ENCODE assay signal across 19 cellular contexts in the genomic region with DNA sequence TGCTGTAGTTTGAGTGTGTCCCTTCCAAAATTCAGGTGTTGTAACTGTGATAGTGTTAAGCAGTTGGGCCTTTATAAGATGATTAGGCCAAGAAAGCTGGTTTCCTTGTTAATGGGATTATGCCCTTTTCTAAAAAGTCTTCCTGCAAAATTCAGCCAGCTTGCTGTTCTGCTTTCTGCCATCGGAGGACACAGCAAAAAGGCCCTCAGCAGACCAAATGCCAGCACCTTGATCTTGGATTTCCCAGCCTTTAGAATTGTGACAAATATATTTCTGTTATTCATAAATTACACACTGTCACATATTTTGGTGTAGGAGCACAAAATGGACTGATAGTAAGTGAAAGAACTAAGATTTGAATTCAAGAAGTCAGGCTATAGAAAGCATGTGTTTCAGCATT.
DNase-seq lines count a peak whose midpoint lies in the region; ATAC-seq, FAIRE-seq and TF ChIP-seq lines count a peak whose summit lies in the region.
"Had no signal": no experiment of that assay in that cellular context is flagged by ENCODE, and none has a peak within 500 bp of the region (broad histone marks: within the 10 kb centered on the region; RNA-seq: fewer than 3 reads in every experiment).

No MANE protein-coding gene starts in this region.

- H3T11ph ChIP-seq in H9 (ENCODE audit: low read length), result no peak overlapping the region

- no peak overlapping the region for H2BK20ac ChIP-seq in H9 (ENCODE audit: low read depth, low read length, poor library complexity, severe bottlenecking)

- no peak overlapping the region for H3K56ac ChIP-seq in H9 (ENCODE audit: insufficient read length, low read depth, low read length)

- H4K5ac ChIP-seq in H9 (ENCODE audit: insufficient read length, low read depth, low read length), result no peak overlapping the region

- no peak overlapping the region for H3K23ac ChIP-seq in H9 (ENCODE audit: insufficient read length, low read depth, low read length)

- CTCF ChIA-PET in activated CD4-positive, alpha-beta T cell treated with anti-CD3 and anti-CD28 coated beads, Interleukin-2, amount 10 ng/mL, durations not matched to agents 7 days and 5 days (lab: Charles Lee), result interaction anchor here (0.6 kb wide), 1 partner anchor 1316 kb away, joined by 8 read pairs; no protein-coding TSS in a partner anchor

- H3K4me1 Mint-ChIP-seq in H9 (no peaks in the 10 kb centered on the region), endodermal cell (peaks cover 3% of the 10 kb centered on the region)
- H3K4me1 Mint-ChIP-seq in activated CD4-positive, alpha-beta T cell treated with anti-CD3 and anti-CD28 coated beads, Interleukin-2, amount 10 ng/mL, durations not matched to agents 7 days and 5 days, result no peaks in the 10 kb centered on the region
- H3K4me1 Mint-ChIP-seq: CD14-positive monocyte; CD4-positive, alpha-beta memory T cell had no signal

- no peaks in the 10 kb centered on the region; a peak in 1 of 5 replicates for H3K9me3 Mint-ChIP-seq in H9
- peaks cover 8% of the 10 kb centered on the region for H3K9me3 Mint-ChIP-seq in endodermal cell
- peaks cover 9% of the 10 kb centered on the region for H3K9me3 Mint-ChIP-seq in activated CD4-positive, alpha-beta T cell treated with anti-CD3 and anti-CD28 coated beads, Interleukin-2, amount 10 ng/mL, durations not matched to agents 7 days and 5 days

- no peak overlapping the region for H3K27ac Mint-ChIP-seq in H9
- H3K27ac Mint-ChIP-seq in endodermal cell, result no peak overlapping the region
- H3K27ac Mint-ChIP-seq in activated CD4-positive, alpha-beta T cell treated with anti-CD3 and anti-CD28 coated beads, Interleukin-2, amount 10 ng/mL, durations not matched to agents 7 days and 5 days, result no peak overlapping the region
- H3K27ac Mint-ChIP-seq: CD14-positive monocyte; CD4-positive, alpha-beta memory T cell had no signal

- no peak overlapping the region for H3K18ac ChIP-seq in H9 (ENCODE audit: insufficient read length, low read depth, low read length)

- no peak overlapping the region for H3K4me3 Mint-ChIP-seq in H9
- H3K4me3 Mint-ChIP-seq in endodermal cell, result no peak overlapping the region
- H3K4me3 Mint-ChIP-seq in activated CD4-positive, alpha-beta T cell treated with anti-CD3 and anti-CD28 coated beads, Interleukin-2, amount 10 ng/mL, durations not matched to agents 7 days and 5 days, result no peak overlapping the region
- H3K4me3 Mint-ChIP-seq: CD14-positive monocyte; CD4-positive, alpha-beta memory T cell had no signal

- H3K4ac ChIP-seq in H9 (ENCODE audit: low read depth, low read length), result no peak overlapping the region

- TF ChIP-seq CTCF in H9 (conservative IDR thresholded peaks at IDR 0.05), result peak; percentile 38
- TF ChIP-seq CTCF in endodermal cell (conservative IDR thresholded peaks at IDR 0.05), result peak; percentile 55

- H4K20me1 ChIP-seq in H9 (ENCODE audit: control insufficient read depth, insufficient read depth, insufficient read length), result no peaks in the 10 kb centered on the region
- H4K20me1 ChIP-seq: BLaER1 had no signal

- no peak overlapping the region for H3K4me2 ChIP-seq in H9 (ENCODE audit: insufficient read depth, insufficient read length, low read length)
- H3K4me2 ChIP-seq: BLaER1 had no signal

- no peak overlapping the region for H2AK5ac ChIP-seq in H9 (ENCODE audit: insufficient read length, low read length)

- H3K14ac ChIP-seq in H9 (ENCODE audit: insufficient read depth, low read length), result no peak overlapping the region

- H3K36me3 Mint-ChIP-seq in H9 (ENCODE audit: insufficient read depth in 1 of 3, low read depth in 3 of 3) (peaks cover 0 to 4% (median 0%) of the 10 kb centered on the region in 3 experiments; a peak in 2 of 7 replicates), endodermal cell (ENCODE audit: low read depth) (no peaks in the 10 kb centered on the region)
- H3K36me3 Mint-ChIP-seq in activated CD4-positive, alpha-beta T cell treated with anti-CD3 and anti-CD28 coated beads, Interleukin-2, amount 10 ng/mL, durations not matched to agents 7 days and 5 days (ENCODE audit: low read depth), result no peaks in the 10 kb centered on the region
- H3K36me3 Mint-ChIP-seq: CD14-positive monocyte; CD4-positive, alpha-beta memory T cell had no signal

- H2BK120ac ChIP-seq in H9 (ENCODE audit: low read depth, low read length, poor library complexity, severe bottlenecking), result no peak overlapping the region

- no peak overlapping the region for H2AFZ ChIP-seq in H9 (ENCODE audit: low read length)
- H2AFZ ChIP-seq: GM23248 had no signal

- no peaks in the 10 kb centered on the region for H3K79me2 ChIP-seq in H9 (ENCODE audit: insufficient read depth, low read length)

- H4K91ac ChIP-seq in H9 (ENCODE audit: insufficient read length, low read depth, low read length), result no peak overlapping the region

- TF ChIP-seq POLR2A in H54 (IDR thresholded peaks at IDR 0.05; ENCODE audit: low read depth, low read length), result no peak

- WGBS in H9 (ENCODE audit: extremely low coverage, insufficient read length, low lambda C conversion rate), result no CpG with 5 or more reads among the region's 1 CpG
- 86 to 92% methylated on average over 1 of the region's 1 CpG for WGBS in endodermal cell (ENCODE audit: insufficient coverage in 1 of 2, insufficient read length in 1 of 2), 2 experiments

- H3K27me3 Mint-ChIP-seq in H9 (ENCODE audit: low read depth) (no peaks in the 10 kb centered on the region), endodermal cell (ENCODE audit: insufficient read depth) (no peaks in the 10 kb centered on the region)
- H3K27me3 Mint-ChIP-seq in activated CD4-positive, alpha-beta T cell treated with anti-CD3 and anti-CD28 coated beads, Interleukin-2, amount 10 ng/mL, durations not matched to agents 7 days and 5 days, result no peaks in the 10 kb centered on the region
- H3K27me3 Mint-ChIP-seq: CD4-positive, alpha-beta memory T cell had no signal

- ATAC-seq in HG02981 (IDR thresholded peaks at IDR 0.05; ENCODE audit: unreplicated experiment) (no peak), GM21381 (IDR thresholded peaks at IDR 0.05; ENCODE audit: unreplicated experiment) (no peak)
- ATAC-seq: GM12878 had no signal

- H3K27ac ChIP-seq in H9 (ENCODE audit: insufficient read length, low read depth, low read length) (no peak overlapping the region), endodermal cell (ENCODE audit: low read depth, low read length) (no peak overlapping the region)
- H3K27ac ChIP-seq: BLaER1, GM23248, HL-60 had no signal

- H4K8ac ChIP-seq in H9 (replicated peaks; ENCODE audit: insufficient read length, low read depth, low read length), result no peak overlapping the region

- H3K79me1 ChIP-seq in H9 (ENCODE audit: insufficient read depth, low read depth, low read length, poor library complexity, severe bottlenecking), result no peaks in the 10 kb centered on the region

- DNase-seq in H9, result no peak
- peak; percentile 92 for DNase-seq in NCI-H82 (lab: John Stamatoyannopoulos, UW)
- no peak for DNase-seq in endodermal cell
- DNase-seq in H54 (ENCODE audit: insufficient read length, low spot score), result no peak
- no peak for DNase-seq in activated CD4-positive, alpha-beta T cell treated with anti-CD3 and anti-CD28 coated beads, Interleukin-2, amount 10 ng/mL, durations not matched to agents 7 days and 5 days
- DNase-seq: 8988T; CD4-positive, alpha-beta memory T cell; DMS53; DND-41; EL; GM23248 had no signal

- H3K4me1 ChIP-seq in H9 (ENCODE audit: insufficient read depth, low read length) (no peaks in the 10 kb centered on the region), endodermal cell (ENCODE audit: control insufficient read depth, insufficient read depth, low read length) (no peaks in the 10 kb centered on the region)
- H3K4me1 ChIP-seq: BLaER1, HAP-1 had no signal

- H3K9me3 ChIP-seq in H9 (ENCODE audit: control insufficient read depth, low read depth, low read length) (no peaks in the 10 kb centered on the region), endodermal cell (ENCODE audit: control insufficient read depth, low read length) (no peaks in the 10 kb centered on the region)
- H3K9me3 ChIP-seq: BLaER1, HAP-1 had no signal

- FAIRE-seq in H54 (lab: Jason Lieb, UNC), result no peak
- FAIRE-seq: GM12878, GM19239 had no signal

- POLR2A ChIA-PET in activated CD4-positive, alpha-beta T cell treated with anti-CD3 and anti-CD28 coated beads, Interleukin-2, amount 10 ng/mL, durations not matched to agents 7 days and 5 days (lab: Charles Lee), result no interaction called here

- no peak overlapping the region for H2BK12ac ChIP-seq in H9 (ENCODE audit: insufficient read length, low read depth, low read length)

- no peaks in the 10 kb centered on the region for H3K27me3 ChIP-seq in H9 (ENCODE audit: insufficient read depth, low read length)
- H3K27me3 ChIP-seq in endodermal cell (ENCODE audit: control insufficient read depth, insufficient read depth, low read length, poor library complexity, severe bottlenecking), result no peaks in the 10 kb centered on the region
- H3K27me3 ChIP-seq: BLaER1 had no signal

- H2BK5ac ChIP-seq in H9 (ENCODE audit: insufficient read length, low read length), result no peak overlapping the region

- no peak overlapping the region for H3K4me3 ChIP-seq in endodermal cell (ENCODE audit: low read length)
- H3K4me3 ChIP-seq: BLaER1, GM12878, GM23248, HAP-1 had no signal

- no peak overlapping the region for H2BK15ac ChIP-seq in H9 (ENCODE audit: low read depth, low read length)

- no peaks in the 10 kb centered on the region for H3K23me2 ChIP-seq in H9 (ENCODE audit: insufficient read length, low read depth, low read length, poor library complexity, severe bottlenecking)

- no peaks in the 10 kb centered on the region for H3K36me3 ChIP-seq in endodermal cell (ENCODE audit: control insufficient read depth, insufficient read depth, low read length)
- H3K36me3 ChIP-seq: BLaER1, HAP-1 had no signal

- H3K9ac ChIP-seq in H9 (ENCODE audit: extremely low read depth, insufficient read length, low read length) (no peak overlapping the region), endodermal cell (ENCODE audit: extremely low read depth, low read length, poor library complexity, severe bottlenecking) (no peak overlapping the region)
- H3K9ac ChIP-seq: BLaER1, GM23248 had no signal
